In genomic region chr10:5981529-5981928, GRCh38 we compare ENCODE assay signal across 23 cellular contexts.
"Had no signal": no experiment of that assay in that cellular context is flagged by ENCODE, and none has a peak within 500 bp of the region (broad histone marks: within the 10 kb centered on the region; RNA-seq: fewer than 3 reads in every experiment).

No MANE protein-coding gene starts in this region.

- ATAC-seq: activated CD4-positive, CD25-positive, alpha-beta regulatory T cell treated with anti-CD3 and anti-CD28 coated beads, Interleukin-2, amount 50 U/mL, for 24 hours; activated T-helper 17 cell treated with anti-CD3 and anti-CD28 coated beads, Interleukin-2, amount 50 U/mL, for 72 hours; PC-3; T-helper 17 cell had no signal

- DNase-seq: activated CD4-positive, alpha-beta T cell treated with anti-CD3 and anti-CD28 coated beads for 4 hours; activated CD4-positive, alpha-beta T cell treated with anti-CD3 and anti-CD28 coated beads, Interleukin-2, amount 50 U/mL, for 48 hours; activated gamma-delta T cell; activated naive CD4-positive, alpha-beta T cell treated with anti-CD3 and anti-CD28 coated beads for 36 hours; activated T-cell treated with anti-CD3 and anti-CD28 coated beads for 4 hours; amygdala; MM.1S; NCI-H1105; NCI-H1436 treated with DMSO at 0.1 percent for 48 hours; NCI-H187 treated with DMSO at 0.1 percent for 48 hours; NCI-H2081 treated with DMSO at 0.1 percent for 48 hours; NCI-H446; PC-3; SHP77; T-helper 17 cell; T-helper 9 cell; WERI-Rb-1 had no signal

- H3K27ac ChIP-seq: SJSA1, WERI-Rb-1 had no signal

- H3K4me3 ChIP-seq: SJSA1 had no signal

- H3K36me3 ChIP-seq: WERI-Rb-1 had no signal

- FAIRE-seq: astrocyte, RCC 7860, TTC549 had no signal
